Comparison of ENCODE assay signal across 1 cellular context in the genomic region with DNA sequence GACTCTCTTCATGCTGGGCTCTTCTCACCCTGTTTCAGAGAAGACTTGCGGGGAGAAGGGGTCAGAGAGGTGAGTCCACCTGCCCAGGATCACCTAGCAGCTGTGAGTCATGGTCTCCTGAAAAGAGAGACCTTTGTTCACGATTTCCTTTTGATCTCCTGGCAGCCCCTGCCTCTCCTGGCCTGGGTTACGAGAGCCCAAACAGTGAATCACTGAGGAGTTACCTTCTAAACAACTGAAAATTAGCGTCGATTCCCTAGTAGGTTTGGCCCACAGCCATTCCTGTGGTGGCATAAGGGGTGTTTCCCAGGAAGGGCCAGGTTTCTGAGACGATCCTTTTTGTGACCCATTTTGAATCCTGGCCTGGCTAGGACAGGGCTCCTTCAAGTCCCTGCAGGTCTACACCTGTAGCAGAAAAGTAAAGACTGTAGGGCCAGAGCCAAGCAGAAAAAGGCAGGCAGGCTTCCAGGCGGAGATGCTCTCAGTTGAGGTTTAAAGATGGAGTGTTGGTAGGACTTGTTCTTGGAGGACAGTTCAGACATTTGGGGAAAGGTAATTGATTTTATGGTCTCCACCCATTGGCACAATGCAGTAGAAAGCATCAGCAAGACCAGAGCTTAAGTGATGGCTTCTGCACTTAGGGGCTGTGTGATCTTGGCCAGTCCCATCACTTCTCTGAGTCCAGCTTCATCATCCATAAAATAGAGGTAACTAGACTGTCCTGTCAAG.
TF ChIP-seq lines count a peak whose summit lies in the region.

No MANE protein-coding gene starts in this region.

TF ChIP-seq in HepG2, 621 proteins besides CTCF, POLR2A, EP300 and RAD21 (continued from another document and continues in another):
- TF ChIP-seq ZBED4 (CRISPR knock-in tag; IDR thresholded peaks at IDR 0.05; ENCODE audit: borderline replicate concordance) (peak; percentile 48; the same call in 1 of the 2 replicates), HMG20B (CRISPR knock-in tag; conservative IDR thresholded peaks at IDR 0.05) (peak; percentile 59; the same call in 1 of the 2 replicates), ZFX (CRISPR knock-in tag; IDR thresholded peaks at IDR 0.05; ENCODE audit: low read depth) (peak; percentile 50; the same call in 1 of the 2 replicates), ZNF513 (CRISPR knock-in tag; conservative IDR thresholded peaks at IDR 0.05) (no peak), ZNF292 (CRISPR knock-in tag; IDR thresholded peaks at IDR 0.05; ENCODE audit: borderline replicate concordance, low read depth) (peak; percentile 64; the same call in 1 of the 2 replicates), ATF3 (CRISPR knock-in tag; IDR thresholded peaks at IDR 0.05) (peak; percentile 86), ELF3 (CRISPR knock-in tag; IDR thresholded peaks at IDR 0.05) (peak; percentile 90), MTERF4 (CRISPR knock-in tag; IDR thresholded peaks at IDR 0.05) (no peak), HIVEP1 (CRISPR knock-in tag; IDR thresholded peaks at IDR 0.05) (peak; percentile 76), PHF20 (CRISPR knock-in tag; IDR thresholded peaks at IDR 0.05) (no peak), PRDM10 (CRISPR knock-in tag; IDR thresholded peaks at IDR 0.05; ENCODE audit: low read depth) (peak; percentile 76), ZNF746 (CRISPR knock-in tag; IDR thresholded peaks at IDR 0.05) (0 out of 2 replicates have a peak, but pooled peaks have one; percentile 32), ZIK1 (CRISPR knock-in tag; IDR thresholded peaks at IDR 0.05; ENCODE audit: borderline replicate concordance, low read depth) (no peak), ZFP36L1 (CRISPR knock-in tag; IDR thresholded peaks at IDR 0.05) (no peak), REXO4 (CRISPR knock-in tag; IDR thresholded peaks at IDR 0.05; ENCODE audit: borderline replicate concordance) (no peak), ZSCAN21 (CRISPR knock-in tag; IDR thresholded peaks at IDR 0.05; ENCODE audit: borderline replicate concordance) (peak; percentile 44; the same call in 1 of the 2 replicates), HNF1A (IDR thresholded peaks at IDR 0.05; ENCODE audit: low read depth) (no peak), HNF1A (CRISPR knock-in tag; IDR thresholded peaks at IDR 0.05; ENCODE audit: borderline replicate concordance) (peak; percentile 71; the same call in 1 of the 2 replicates), ARID5B (CRISPR knock-in tag; IDR thresholded peaks at IDR 0.05) (peak; percentile 94), ELF1 (CRISPR knock-in tag; IDR thresholded peaks at IDR 0.05) (no peak), RARA (CRISPR knock-in tag; IDR thresholded peaks at IDR 0.05) (peak; percentile 95), YEATS2 (CRISPR knock-in tag; IDR thresholded peaks at IDR 0.05; ENCODE audit: borderline replicate concordance) (peak; percentile 16; the same call in 1 of the 2 replicates)
- TF ChIP-seq, protein P1, sequence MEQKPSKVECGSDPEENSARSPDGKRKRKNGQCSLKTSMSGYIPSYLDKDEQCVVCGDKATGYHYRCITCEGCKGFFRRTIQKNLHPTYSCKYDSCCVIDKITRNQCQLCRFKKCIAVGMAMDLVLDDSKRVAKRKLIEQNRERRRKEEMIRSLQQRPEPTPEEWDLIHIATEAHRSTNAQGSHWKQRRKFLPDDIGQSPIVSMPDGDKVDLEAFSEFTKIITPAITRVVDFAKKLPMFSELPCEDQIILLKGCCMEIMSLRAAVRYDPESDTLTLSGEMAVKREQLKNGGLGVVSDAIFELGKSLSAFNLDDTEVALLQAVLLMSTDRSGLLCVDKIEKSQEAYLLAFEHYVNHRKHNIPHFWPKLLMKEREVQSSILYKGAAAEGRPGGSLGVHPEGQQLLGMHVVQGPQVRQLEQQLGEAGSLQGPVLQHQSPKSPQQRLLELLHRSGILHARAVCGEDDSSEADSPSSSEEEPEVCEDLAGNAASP (CRISPR knock-in tag; IDR thresholded peaks at IDR 0.05; ENCODE audit: borderline replicate concordance) = peak; percentile 79; the same call in 1 of the 2 replicates
- TF ChIP-seq, protein P2, sequence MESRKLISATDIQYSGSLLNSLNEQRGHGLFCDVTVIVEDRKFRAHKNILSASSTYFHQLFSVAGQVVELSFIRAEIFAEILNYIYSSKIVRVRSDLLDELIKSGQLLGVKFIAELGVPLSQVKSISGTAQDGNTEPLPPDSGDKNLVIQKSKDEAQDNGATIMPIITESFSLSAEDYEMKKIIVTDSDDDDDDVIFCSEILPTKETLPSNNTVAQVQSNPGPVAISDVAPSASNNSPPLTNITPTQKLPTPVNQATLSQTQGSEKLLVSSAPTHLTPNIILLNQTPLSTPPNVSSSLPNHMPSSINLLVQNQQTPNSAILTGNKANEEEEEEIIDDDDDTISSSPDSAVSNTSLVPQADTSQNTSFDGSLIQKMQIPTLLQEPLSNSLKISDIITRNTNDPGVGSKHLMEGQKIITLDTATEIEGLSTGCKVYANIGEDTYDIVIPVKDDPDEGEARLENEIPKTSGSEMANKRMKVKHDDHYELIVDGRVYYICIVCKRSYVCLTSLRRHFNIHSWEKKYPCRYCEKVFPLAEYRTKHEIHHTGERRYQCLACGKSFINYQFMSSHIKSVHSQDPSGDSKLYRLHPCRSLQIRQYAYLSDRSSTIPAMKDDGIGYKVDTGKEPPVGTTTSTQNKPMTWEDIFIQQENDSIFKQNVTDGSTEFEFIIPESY (CRISPR knock-in tag; IDR thresholded peaks at IDR 0.05) = 0 out of 2 replicates have a peak, but pooled peaks have one; percentile 22
